ENCODE assay signal across 2 cellular contexts in the genomic region with DNA sequence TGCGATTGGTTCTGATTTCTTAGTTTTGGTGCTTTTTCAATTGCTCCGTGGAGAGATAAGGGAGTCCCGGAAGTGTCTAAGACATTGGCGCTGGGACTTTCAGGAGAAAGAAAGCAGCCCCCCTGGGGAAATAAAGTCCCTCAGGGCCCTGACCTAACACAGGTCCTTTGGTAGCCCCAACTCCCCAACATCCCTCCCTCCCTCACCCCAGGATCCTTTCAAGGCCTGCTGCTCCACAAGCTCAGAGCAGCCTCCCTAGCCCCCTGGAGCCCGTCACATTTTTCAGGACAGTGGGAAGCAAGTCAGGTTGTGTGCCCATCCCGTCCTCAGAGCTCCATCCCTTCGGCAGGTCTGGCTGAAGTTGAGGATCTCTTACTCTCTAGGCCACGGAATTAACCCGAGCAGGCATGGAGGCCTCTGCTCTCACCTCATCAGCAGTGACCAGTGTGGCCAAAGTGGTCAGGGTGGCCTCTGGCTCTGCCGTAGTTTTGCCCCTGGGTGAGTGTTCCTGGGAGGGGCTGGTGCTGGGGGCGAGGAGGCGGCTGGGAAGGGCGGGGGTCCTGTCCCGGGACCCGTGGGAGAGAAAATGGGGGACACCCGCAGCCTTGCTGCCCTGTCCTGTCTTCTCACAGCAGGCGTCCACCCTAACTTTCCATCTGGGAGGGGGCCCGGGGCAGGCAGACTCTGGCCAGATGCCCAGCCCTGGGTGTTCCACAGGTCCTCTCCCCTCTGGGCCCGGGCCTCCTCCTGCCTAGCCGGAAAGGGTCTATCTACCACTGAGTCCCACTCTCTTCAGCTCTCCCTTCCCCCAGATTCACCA.
TF ChIP-seq lines count a peak whose summit lies in the region.

No MANE protein-coding gene starts in this region.

TF ChIP-seq in liver, 16 proteins besides CTCF, POLR2A, EP300 and RAD21:
- TF ChIP-seq, protein P1, sequence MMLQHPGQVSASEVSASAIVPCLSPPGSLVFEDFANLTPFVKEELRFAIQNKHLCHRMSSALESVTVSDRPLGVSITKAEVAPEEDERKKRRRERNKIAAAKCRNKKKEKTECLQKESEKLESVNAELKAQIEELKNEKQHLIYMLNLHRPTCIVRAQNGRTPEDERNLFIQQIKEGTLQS (IDR thresholded peaks at IDR 0.05), result no peak
- TF ChIP-seq TAF1 (conservative IDR thresholded peaks at IDR 0.05) (no peak), FOXA2 (IDR thresholded peaks at IDR 0.05) (no peak), NR2F2 (IDR thresholded peaks at IDR 0.05) (no peak), EGR1 (IDR thresholded peaks at IDR 0.05; ENCODE audit: low read depth in 2 of 2) (no peak), FOXA1 (IDR thresholded peaks at IDR 0.05) (no peak), JUND (IDR thresholded peaks at IDR 0.05) (no peak), HNF4A (conservative IDR thresholded peaks at IDR 0.05) (no peak), GABPA (IDR thresholded peaks at IDR 0.05 in 1 of 2, conservative IDR thresholded peaks at IDR 0.05 in 1 of 2) (no peak), HNF4G (IDR thresholded peaks at IDR 0.05) (no peak), RXRA (IDR thresholded peaks at IDR 0.05) (no peak)
- TF ChIP-seq, protein P2, sequence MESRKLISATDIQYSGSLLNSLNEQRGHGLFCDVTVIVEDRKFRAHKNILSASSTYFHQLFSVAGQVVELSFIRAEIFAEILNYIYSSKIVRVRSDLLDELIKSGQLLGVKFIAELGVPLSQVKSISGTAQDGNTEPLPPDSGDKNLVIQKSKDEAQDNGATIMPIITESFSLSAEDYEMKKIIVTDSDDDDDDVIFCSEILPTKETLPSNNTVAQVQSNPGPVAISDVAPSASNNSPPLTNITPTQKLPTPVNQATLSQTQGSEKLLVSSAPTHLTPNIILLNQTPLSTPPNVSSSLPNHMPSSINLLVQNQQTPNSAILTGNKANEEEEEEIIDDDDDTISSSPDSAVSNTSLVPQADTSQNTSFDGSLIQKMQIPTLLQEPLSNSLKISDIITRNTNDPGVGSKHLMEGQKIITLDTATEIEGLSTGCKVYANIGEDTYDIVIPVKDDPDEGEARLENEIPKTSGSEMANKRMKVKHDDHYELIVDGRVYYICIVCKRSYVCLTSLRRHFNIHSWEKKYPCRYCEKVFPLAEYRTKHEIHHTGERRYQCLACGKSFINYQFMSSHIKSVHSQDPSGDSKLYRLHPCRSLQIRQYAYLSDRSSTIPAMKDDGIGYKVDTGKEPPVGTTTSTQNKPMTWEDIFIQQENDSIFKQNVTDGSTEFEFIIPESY (IDR thresholded peaks at IDR 0.05), result no peak
- TF ChIP-seq, protein P3, sequence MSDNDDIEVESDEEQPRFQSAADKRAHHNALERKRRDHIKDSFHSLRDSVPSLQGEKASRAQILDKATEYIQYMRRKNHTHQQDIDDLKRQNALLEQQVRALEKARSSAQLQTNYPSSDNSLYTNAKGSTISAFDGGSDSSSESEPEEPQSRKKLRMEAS (IDR thresholded peaks at IDR 0.05), result no peak

TF ChIP-seq in HepG2, 621 proteins besides CTCF, POLR2A, EP300 and RAD21:
- no peak for TF ChIP-seq ZNF235 (CRISPR knock-in tag; IDR thresholded peaks at IDR 0.05; ENCODE audit: borderline replicate concordance)
- TF ChIP-seq, protein P4, sequence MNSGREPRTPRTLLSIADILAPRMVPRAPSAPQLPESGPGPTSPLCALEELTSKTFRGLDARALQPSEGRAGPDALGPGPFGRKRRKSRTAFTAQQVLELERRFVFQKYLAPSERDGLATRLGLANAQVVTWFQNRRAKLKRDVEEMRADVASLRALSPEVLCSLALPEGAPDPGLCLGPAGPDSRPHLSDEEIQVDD (CRISPR knock-in tag; IDR thresholded peaks at IDR 0.05; ENCODE audit: borderline replicate concordance), result no peak
- TF ChIP-seq, protein P5, sequence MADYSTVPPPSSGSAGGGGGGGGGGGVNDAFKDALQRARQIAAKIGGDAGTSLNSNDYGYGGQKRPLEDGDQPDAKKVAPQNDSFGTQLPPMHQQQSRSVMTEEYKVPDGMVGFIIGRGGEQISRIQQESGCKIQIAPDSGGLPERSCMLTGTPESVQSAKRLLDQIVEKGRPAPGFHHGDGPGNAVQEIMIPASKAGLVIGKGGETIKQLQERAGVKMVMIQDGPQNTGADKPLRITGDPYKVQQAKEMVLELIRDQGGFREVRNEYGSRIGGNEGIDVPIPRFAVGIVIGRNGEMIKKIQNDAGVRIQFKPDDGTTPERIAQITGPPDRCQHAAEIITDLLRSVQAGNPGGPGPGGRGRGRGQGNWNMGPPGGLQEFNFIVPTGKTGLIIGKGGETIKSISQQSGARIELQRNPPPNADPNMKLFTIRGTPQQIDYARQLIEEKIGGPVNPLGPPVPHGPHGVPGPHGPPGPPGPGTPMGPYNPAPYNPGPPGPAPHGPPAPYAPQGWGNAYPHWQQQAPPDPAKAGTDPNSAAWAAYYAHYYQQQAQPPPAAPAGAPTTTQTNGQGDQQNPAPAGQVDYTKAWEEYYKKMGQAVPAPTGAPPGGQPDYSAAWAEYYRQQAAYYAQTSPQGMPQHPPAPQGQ (CRISPR knock-in tag; IDR thresholded peaks at IDR 0.05; ENCODE audit: borderline replicate concordance), result no peak
- no peak for TF ChIP-seq NFYB (CRISPR knock-in tag; IDR thresholded peaks at IDR 0.05)
- no peak for TF ChIP-seq ZNF644 (CRISPR knock-in tag; IDR thresholded peaks at IDR 0.05; ENCODE audit: low read depth)
- TF ChIP-seq, protein P6, sequence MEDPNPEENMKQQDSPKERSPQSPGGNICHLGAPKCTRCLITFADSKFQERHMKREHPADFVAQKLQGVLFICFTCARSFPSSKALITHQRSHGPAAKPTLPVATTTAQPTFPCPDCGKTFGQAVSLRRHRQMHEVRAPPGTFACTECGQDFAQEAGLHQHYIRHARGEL (CRISPR knock-in tag; IDR thresholded peaks at IDR 0.05), result no peak
- TF ChIP-seq, protein P7, sequence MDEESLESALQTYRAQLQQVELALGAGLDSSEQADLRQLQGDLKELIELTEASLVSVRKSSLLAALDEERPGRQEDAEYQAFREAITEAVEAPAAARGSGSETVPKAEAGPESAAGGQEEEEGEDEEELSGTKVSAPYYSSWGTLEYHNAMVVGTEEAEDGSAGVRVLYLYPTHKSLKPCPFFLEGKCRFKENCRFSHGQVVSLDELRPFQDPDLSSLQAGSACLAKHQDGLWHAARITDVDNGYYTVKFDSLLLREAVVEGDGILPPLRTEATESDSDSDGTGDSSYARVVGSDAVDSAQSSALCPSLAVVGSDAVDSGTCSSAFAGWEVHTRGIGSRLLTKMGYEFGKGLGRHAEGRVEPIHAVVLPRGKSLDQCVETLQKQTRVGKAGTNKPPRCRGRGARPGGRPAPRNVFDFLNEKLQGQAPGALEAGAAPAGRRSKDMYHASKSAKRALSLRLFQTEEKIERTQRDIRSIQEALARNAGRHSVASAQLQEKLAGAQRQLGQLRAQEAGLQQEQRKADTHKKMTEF (CRISPR knock-in tag; IDR thresholded peaks at IDR 0.05), result no peak
- TF ChIP-seq, protein P8, sequence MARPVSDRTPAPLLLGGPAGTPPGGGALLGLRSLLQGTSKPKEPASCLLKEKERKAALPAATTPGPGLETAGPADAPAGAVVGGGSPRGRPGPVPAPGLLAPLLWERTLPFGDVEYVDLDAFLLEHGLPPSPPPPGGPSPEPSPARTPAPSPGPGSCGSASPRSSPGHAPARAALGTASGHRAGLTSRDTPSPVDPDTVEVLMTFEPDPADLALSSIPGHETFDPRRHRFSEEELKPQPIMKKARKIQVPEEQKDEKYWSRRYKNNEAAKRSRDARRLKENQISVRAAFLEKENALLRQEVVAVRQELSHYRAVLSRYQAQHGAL (CRISPR knock-in tag; IDR thresholded peaks at IDR 0.05; ENCODE audit: not compliant biosample characterization), result no peak
- TF ChIP-seq, protein P9, sequence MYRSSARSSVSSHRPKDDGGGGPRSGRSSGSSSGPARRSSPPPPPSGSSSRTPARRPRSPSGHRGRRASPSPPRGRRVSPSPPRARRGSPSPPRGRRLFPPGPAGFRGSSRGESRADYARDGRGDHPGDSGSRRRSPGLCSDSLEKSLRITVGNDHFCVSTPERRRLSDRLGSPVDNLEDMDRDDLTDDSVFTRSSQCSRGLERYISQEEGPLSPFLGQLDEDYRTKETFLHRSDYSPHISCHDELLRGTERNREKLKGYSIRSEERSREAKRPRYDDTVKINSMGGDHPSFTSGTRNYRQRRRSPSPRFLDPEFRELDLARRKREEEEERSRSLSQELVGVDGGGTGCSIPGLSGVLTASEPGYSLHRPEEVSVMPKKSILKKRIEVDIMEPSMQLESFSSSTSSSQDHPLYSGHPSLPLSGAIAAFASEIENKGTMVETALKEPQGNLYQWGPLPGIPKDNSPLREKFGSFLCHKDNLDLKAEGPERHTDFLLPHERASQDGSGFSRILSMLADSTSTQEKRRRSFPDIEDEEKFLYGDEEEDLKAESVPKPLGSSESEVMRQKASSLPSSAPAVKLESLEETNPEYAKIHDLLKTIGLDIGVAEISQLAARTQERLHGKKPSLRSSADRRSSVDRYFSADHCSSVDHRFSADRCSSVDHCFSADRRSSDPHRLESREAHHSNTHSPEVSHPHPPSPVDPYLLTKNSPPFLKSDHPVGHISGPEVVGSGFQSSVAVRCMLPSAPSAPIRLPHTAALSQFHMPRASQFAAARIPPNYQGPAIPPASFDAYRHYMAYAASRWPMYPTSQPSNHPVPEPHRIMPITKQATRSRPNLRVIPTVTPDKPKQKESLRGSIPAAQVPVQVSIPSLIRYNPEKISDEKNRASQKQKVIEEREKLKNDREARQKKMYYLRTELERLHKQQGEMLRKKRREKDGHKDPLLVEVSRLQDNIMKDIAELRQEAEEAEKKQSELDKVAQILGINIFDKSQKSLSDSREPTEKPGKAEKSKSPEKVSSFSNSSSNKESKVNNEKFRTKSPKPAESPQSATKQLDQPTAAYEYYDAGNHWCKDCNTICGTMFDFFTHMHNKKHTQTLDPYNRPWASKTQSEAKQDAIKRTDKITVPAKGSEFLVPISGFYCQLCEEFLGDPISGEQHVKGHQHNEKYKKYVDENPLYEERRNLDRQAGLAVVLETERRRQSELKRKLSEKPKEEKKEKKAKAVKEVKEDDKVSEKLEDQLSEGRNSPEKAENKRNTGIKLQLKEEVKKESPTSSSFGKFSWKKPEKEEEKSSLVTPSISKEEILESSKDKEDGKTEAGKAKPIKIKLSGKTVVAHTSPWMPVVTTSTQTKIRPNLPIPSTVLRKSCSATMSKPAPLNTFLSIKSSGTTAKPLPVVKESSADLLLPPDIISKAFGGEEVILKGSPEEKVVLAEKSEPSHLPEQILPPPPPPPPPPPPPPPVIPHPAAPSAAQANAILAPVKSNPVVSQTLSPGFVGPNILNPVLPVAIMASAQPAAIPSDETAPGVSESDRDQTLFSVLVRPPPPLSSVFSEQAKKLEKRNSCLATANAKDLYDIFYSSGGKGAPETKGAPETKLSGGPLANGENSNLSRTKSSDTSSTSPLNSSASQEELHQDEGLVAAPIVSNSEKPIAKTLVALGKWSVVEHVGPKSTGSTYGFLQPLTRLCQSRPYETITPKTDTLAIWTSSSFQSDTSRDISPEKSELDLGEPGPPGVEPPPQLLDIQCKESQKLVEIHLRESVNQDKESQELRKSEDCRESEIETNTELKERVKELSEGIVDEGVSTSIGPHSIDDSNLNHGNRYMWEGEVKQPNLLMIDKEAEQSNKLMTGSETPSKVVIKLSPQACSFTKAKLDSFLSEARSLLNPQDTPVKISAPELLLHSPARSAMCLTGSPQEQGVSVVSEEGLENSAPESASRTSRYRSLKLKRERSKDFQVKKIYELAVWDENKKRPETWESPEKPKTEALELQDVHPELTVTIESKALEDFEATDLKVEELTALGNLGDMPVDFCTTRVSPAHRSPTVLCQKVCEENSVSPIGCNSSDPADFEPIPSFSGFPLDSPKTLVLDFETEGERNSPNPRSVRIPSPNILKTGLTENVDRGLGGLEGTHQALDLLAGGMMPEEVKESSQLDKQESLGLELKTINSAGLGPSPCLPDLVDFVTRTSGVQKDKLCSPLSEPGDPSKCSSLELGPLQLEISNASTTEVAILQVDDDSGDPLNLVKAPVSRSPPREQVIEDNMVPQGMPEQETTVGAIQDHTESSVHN (CRISPR knock-in tag; IDR thresholded peaks at IDR 0.05), result no peak
- no peak for TF ChIP-seq ZNF570 (CRISPR knock-in tag; IDR thresholded peaks at IDR 0.05; ENCODE audit: borderline replicate concordance)
- TF ChIP-seq, protein P10, sequence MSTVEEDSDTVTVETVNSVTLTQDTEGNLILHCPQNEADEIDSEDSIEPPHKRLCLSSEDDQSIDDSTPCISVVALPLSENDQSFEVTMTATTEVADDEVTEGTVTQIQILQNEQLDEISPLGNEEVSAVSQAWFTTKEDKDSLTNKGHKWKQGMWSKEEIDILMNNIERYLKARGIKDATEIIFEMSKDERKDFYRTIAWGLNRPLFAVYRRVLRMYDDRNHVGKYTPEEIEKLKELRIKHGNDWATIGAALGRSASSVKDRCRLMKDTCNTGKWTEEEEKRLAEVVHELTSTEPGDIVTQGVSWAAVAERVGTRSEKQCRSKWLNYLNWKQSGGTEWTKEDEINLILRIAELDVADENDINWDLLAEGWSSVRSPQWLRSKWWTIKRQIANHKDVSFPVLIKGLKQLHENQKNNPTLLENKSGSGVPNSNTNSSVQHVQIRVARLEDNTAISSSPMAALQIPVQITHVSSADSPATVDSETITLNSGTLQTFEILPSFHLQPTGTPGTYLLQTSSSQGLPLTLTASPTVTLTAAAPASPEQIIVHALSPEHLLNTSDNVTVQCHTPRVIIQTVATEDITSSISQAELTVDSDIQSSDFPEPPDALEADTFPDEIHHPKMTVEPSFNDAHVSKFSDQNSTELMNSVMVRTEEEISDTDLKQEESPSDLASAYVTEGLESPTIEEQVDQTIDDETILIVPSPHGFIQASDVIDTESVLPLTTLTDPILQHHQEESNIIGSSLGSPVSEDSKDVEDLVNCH (CRISPR knock-in tag; IDR thresholded peaks at IDR 0.05), result no peak
- TF ChIP-seq HNRNPL (IDR thresholded peaks at IDR 0.05; ENCODE audit: low read depth, low read length), result no peak
- TF ChIP-seq RFX3 (CRISPR knock-in tag; IDR thresholded peaks at IDR 0.05), result no peak
- no peak for TF ChIP-seq PHB2 (IDR thresholded peaks at IDR 0.05; ENCODE audit: partially characterized antibody)
- TF ChIP-seq ZKSCAN1 (IDR thresholded peaks at IDR 0.05; ENCODE audit: low read length), result no peak
- TF ChIP-seq ARNT2 (CRISPR knock-in tag; IDR thresholded peaks at IDR 0.05; ENCODE audit: low read depth), result no peak
- no peak for TF ChIP-seq SPEN (CRISPR knock-in tag; IDR thresholded peaks at IDR 0.05; ENCODE audit: low read depth)
